In genomic region chr3:193499152-193499551, GRCh38 we compare ENCODE assay signal across 1 cellular context.
A peak's percentile ranks its signal among the peaks of the same experiment; 100 is the strongest.
TF ChIP-seq lines count a peak whose summit lies in the region.

No MANE protein-coding gene starts in this region.

TF ChIP-seq in HepG2, 621 proteins besides CTCF, POLR2A, EP300 and RAD21:
- TF ChIP-seq E2F2 (CRISPR knock-in tag; IDR thresholded peaks at IDR 0.05; ENCODE audit: borderline replicate concordance) (no peak), ZNF282 (IDR thresholded peaks at IDR 0.05; ENCODE audit: partially characterized antibody) (no peak), CEBPB (IDR thresholded peaks at IDR 0.05; ENCODE audit: borderline replicate concordance, low read depth, low read length) (peak; percentile 43; the same call in 1 of the 2 replicates), CREBL2 (CRISPR knock-in tag; IDR thresholded peaks at IDR 0.05; ENCODE audit: borderline replicate concordance) (no peak), DMTF1 (CRISPR knock-in tag; IDR thresholded peaks at IDR 0.05) (no peak), ZNF746 (CRISPR knock-in tag; IDR thresholded peaks at IDR 0.05) (no peak), NR2F2 (IDR thresholded peaks at IDR 0.05; ENCODE audit: borderline replicate concordance, low read depth) (no peak)
